Comparison of ENCODE assay signal across 24 cellular contexts in the genomic region with DNA sequence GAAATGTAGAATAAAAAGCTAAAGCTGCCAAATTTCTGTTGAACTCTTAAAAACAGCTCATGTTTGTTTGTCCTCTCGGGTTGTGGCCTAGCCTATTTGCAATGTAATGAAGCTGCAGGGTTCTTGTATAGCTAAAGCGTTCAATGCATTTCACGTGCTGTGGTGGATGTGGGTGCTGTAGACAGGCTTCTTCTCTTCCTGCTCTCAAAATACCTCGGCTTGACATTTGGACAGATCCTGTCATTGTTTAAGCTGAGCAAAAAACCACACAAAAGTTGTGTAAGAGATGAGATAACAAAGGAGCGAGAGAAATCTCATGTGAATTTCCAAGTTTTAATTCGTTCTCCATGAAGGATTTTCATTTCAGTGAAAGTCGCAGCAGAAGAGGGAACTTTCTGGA.
DNase-seq lines count a peak whose midpoint lies in the region; ATAC-seq, FAIRE-seq and TF ChIP-seq lines count a peak whose summit lies in the region.
"Had no signal": no experiment of that assay in that cellular context is flagged by ENCODE, and none has a peak within 500 bp of the region (broad histone marks: within the 10 kb centered on the region; RNA-seq: fewer than 3 reads in every experiment).

No MANE protein-coding gene starts in this region.

- no peak overlapping the region for H4K8ac ChIP-seq in H1 (ENCODE audit: extremely low read depth, insufficient read depth, low read length)

- H3K4me3 ChIP-seq in right atrium auricular region (no peak overlapping the region), H1 (ENCODE audit: extremely low read depth in 1 of 4, insufficient read depth in 2 of 4, low read depth in 3 of 4, low read length in 4 of 4) (no peak overlapping the region)

- WGBS in H1 (ENCODE audit: extremely low coverage in 1 of 2, insufficient coverage in 1 of 2, insufficient read length in 1 of 2, insufficient replicate concordance in 2 of 2, low coverage in 1 of 2, low lambda C conversion rate in 2 of 2, missing lambda C conversion rate in 1 of 2), 2 experiments: 57% methylated on average over 7 of the region's 7 CpGs; no CpG with 5 or more reads in 1 of the 2 experiments

- H3K23me2 ChIP-seq in H1 (ENCODE audit: low read depth, low read length): no peaks in the 10 kb centered on the region; the same call in 1 of the 2 replicates

- H3K56ac ChIP-seq in H1 (replicated peaks; ENCODE audit: insufficient read length, low read depth, low read length): no peak overlapping the region

- H3K18ac ChIP-seq in H1 (ENCODE audit: extremely low read depth, low read length): no peak overlapping the region

- H2AFZ ChIP-seq in H1 (ENCODE audit: low read length): no peak overlapping the region

- no peak overlapping the region for H2BK20ac ChIP-seq in H1 (ENCODE audit: low read length)

- no peaks in the 10 kb centered on the region for H3K79me1 ChIP-seq in H1 (ENCODE audit: low read depth, low read length)

- H2BK15ac ChIP-seq in H1 (ENCODE audit: low read length): no peak overlapping the region

- no peak overlapping the region for H4K5ac ChIP-seq in H1 (ENCODE audit: insufficient read length, low read depth, low read length)

- H3K27ac ChIP-seq in right atrium auricular region: peak overlapping the region in 1 of 2 donors; percentile 35
- no peak overlapping the region for H3K27ac ChIP-seq in H1 (ENCODE audit: low read depth, low read length)

- no peak overlapping the region for H3K23ac ChIP-seq in H1 (ENCODE audit: insufficient read length)

- no peak overlapping the region for H2BK120ac ChIP-seq in H1 (replicated peaks; ENCODE audit: low read depth, low read length)

- intact Hi-C loops in Right ventricle myocardium superior (cut with DNase I): no loop called here

- TF ChIP-seq RAD21 in H1 (IDR thresholded peaks at IDR 0.05 in 1 of 2, conservative IDR thresholded peaks at IDR 0.05 in 1 of 2; ENCODE audit: low read depth in 2 of 2, low read length in 2 of 2): no peak; a peak in 1 of 4 replicates

- no peak overlapping the region for H3K4ac ChIP-seq in H1 (replicated peaks; ENCODE audit: insufficient read length, low read depth, low read length)

- no peak for TF ChIP-seq CTCF in right atrium auricular region (IDR thresholded peaks at IDR 0.05)
- TF ChIP-seq CTCF in H1 (IDR thresholded peaks at IDR 0.05; ENCODE audit: control extremely low read depth in 1 of 3, insufficient read depth in 1 of 3, low read depth in 1 of 3, low read length in 3 of 3): no peak

- FAIRE-seq in H1 (lab: Jason Lieb, UNC): no peak
- FAIRE-seq: colon, D721Med, endometrium, RCC 7860 had no signal

- H3K4me2 ChIP-seq in H1 (ENCODE audit: insufficient read depth in 1 of 2, low read depth in 2 of 2, low read length in 2 of 2): no peak overlapping the region

- H3K4me1 ChIP-seq in right atrium auricular region (peaks cover 0 to 7% of the 10 kb centered on the region in 2 donors), H1 (replicated peaks in 1 of 4; ENCODE audit: control insufficient read depth in 3 of 4, insufficient read depth in 4 of 4, low read length in 3 of 4) (peaks cover 0 to 3% (median 0%) of the 10 kb centered on the region in 4 experiments; a peak in 1 of 7 replicates)

- ATAC-seq in Right ventricle myocardium superior (ENCODE audit: poor library complexity) (peak; percentile 30), HG02885 (IDR thresholded peaks at IDR 0.05; ENCODE audit: poor library complexity, unreplicated experiment) (no peak)
- ATAC-seq: left colon had no signal

- in situ Hi-C loops in SK-MEL-5 (cut with HindIII; ENCODE audit: low pct_unique_long_range_greater_than_20kb, low sequenced_read_pairs): no loop called here

- no peak overlapping the region for H4K91ac ChIP-seq in H1 (replicated peaks; ENCODE audit: insufficient read length, low read length)

- CTCF ChIA-PET in H1 (lab: Charles Lee; ENCODE audit: partially characterized antibody): interaction anchor here (1.1 to 3.0 kb wide), 3 partner anchors 9 to 373 kb away, joined by 4 to 9 read pairs (median 5); no protein-coding TSS in a partner anchor

- TF ChIP-seq EP300 in H1 (IDR thresholded peaks at IDR 0.05; ENCODE audit: borderline replicate concordance in 1 of 2, low read depth in 2 of 2, low read length in 2 of 2): no peak

- H3K14ac ChIP-seq in H1 (ENCODE audit: insufficient read length): no peak overlapping the region

- no peak for TF ChIP-seq POLR2A in H1 (IDR thresholded peaks at IDR 0.05; ENCODE audit: control extremely low read depth in 1 of 2, low read depth in 2 of 2, low read length in 2 of 2)

- POLR2A ChIA-PET in H1 (lab: Charles Lee; ENCODE audit: partially characterized antibody): no interaction called here

- H3K27me3 ChIP-seq in right atrium auricular region (no peaks in the 10 kb centered on the region), H1 (replicated peaks in 1 of 4; ENCODE audit: control insufficient read depth in 3 of 4, extremely low read depth in 1 of 4, insufficient read depth in 3 of 4, low read length in 3 of 4) (no peaks in the 10 kb centered on the region)

- H3K36me3 ChIP-seq in right atrium auricular region: peaks cover 49% of the 10 kb centered on the region
- H3K36me3 ChIP-seq in H1 (ENCODE audit: control insufficient read depth in 2 of 4, insufficient read depth in 4 of 4, low read length in 3 of 4): peaks cover 0 to 25% (median 10%) of the 10 kb centered on the region in 4 experiments; a peak in 6 of 8 replicates

- H2AK5ac ChIP-seq in H1 (ENCODE audit: low read depth, low read length): no peak overlapping the region; the same call in 1 of the 2 replicates

- H4K20me1 ChIP-seq in H1 (replicated peaks in 1 of 2; ENCODE audit: control insufficient read depth in 1 of 2, insufficient read depth in 2 of 2, low read length in 2 of 2): no peaks in the 10 kb centered on the region

- no peaks in the 10 kb centered on the region for H3K79me2 ChIP-seq in H1 (ENCODE audit: control insufficient read depth in 1 of 2, insufficient read depth in 2 of 2, low read length in 2 of 2)

- H3K9me3 ChIP-seq in right atrium auricular region (no peaks in the 10 kb centered on the region), H1 (ENCODE audit: insufficient read depth in 2 of 2, low read depth in 1 of 2, low read length in 1 of 2) (no peaks in the 10 kb centered on the region; a peak in 1 of 4 replicates)

- H2BK5ac ChIP-seq in H1 (ENCODE audit: low read depth, low read length): no peak overlapping the region

- no peak overlapping the region; a peak in 1 of 7 replicates for H3K9ac ChIP-seq in H1 (replicated peaks in 1 of 4; ENCODE audit: extremely low read depth in 1 of 4, low read depth in 3 of 4, low read length in 3 of 4)

- DNase-seq in Right ventricle myocardium superior (no peak), right atrium auricular region (ENCODE audit: low spot score) (no peak), SK-MEL-5 (ENCODE audit: low read depth, low spot score) (peak; percentile 96), H1 (ENCODE audit: low read depth in 1 of 2, low spot score in 2 of 2) (no peak), renal cortical epithelial cell (ENCODE audit: low read depth) (peak; percentile 15), RKO (ENCODE audit: low spot score) (no peak)
- DNase-seq in activated CD4-positive, alpha-beta T cell treated with anti-CD3 and anti-CD28 coated beads for 4 hours: no peak
- DNase-seq: 8988T; activated CD4-positive, alpha-beta T cell treated with anti-CD3 and anti-CD28 coated beads, Interleukin-2, amount 10 ng/mL, durations not matched to agents 7 days and 5 days; activated CD8-positive, alpha-beta memory T cell treated with anti-CD3 and anti-CD28 coated beads, Interleukin-2, amount 50 U/mL, for 48 hours; activated gamma-delta T cell treated with Interleukin-2 at 50 U/mL for 16 hours; amniotic stem cell; foreskin fibroblast; H7; left colon; midbrain; NCI-H187; stimulated activated CD8-positive, alpha-beta memory T cell treated with anti-CD3 and anti-CD28 coated beads, Interleukin-4, amount 100 ng/mL, for 48 hours; SW 1271 had no signal

- no peak overlapping the region for H2BK12ac ChIP-seq in H1 (ENCODE audit: low read depth, low read length)

TF ChIP-seq in H1, 55 proteins besides CTCF, POLR2A, EP300 and RAD21:
- no peak for TF ChIP-seq KDM1A (IDR thresholded peaks at IDR 0.05; ENCODE audit: borderline replicate concordance, low read length)
- TF ChIP-seq, protein P1, sequence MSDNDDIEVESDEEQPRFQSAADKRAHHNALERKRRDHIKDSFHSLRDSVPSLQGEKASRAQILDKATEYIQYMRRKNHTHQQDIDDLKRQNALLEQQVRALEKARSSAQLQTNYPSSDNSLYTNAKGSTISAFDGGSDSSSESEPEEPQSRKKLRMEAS (IDR thresholded peaks at IDR 0.05): 0 out of 2 replicates have a peak, but pooled peaks have one; percentile 25
TF ChIP-seq in H1: peak in this region for 1.

Comparison
In these comparisons a context has a peak if more than half of its experiments do, and no peak if none do; other contexts are left out.
1. DNase-seq: peak in SK-MEL-5 (single experiment) and renal cortical epithelial cell (single experiment); none in Right ventricle myocardium superior (single experiment), right atrium auricular region (single experiment), H1 (0 of 2), activated CD4-positive, alpha-beta T cell treated with anti-CD3 and anti-CD28 coated beads for 4 hours (0 of 2) and RKO (single experiment).